12 cellular contexts compared by ENCODE assay signal in the genomic region with DNA sequence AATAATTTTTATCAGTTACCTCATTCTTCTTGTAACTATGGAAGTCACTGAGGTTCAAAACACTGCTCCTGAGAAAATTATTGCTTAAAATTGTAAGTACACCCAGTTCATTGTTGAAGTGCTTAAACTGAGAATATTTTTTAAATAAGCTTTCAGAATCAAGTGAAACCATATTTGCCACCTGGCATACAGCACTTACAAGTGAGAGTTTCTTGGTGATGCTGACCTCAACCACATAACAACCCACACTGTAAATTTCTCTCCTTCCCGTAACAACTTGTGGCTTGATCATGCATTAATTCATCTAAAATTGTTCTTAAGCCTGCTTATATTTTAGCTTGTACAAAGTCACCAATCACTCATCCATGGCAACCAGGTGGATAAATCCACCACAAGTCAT. TPM values are rescaled to one million over a fixed set of nuclear protein-coding genes. Genes with fewer than 3 reads are reported as not detected.
A peak's percentile ranks its signal among the peaks of the same experiment; 100 is the strongest.
DNase-seq lines count a peak whose midpoint lies in the region; ATAC-seq, FAIRE-seq and TF ChIP-seq lines count a peak whose summit lies in the region.
"Had no signal": no experiment of that assay in that cellular context is flagged by ENCODE, and none has a peak within 500 bp of the region (broad histone marks: within the 10 kb centered on the region; RNA-seq: fewer than 3 reads in every experiment).

No MANE protein-coding gene starts in this region.

- ATAC-seq in GM18868 (IDR thresholded peaks at IDR 0.05; ENCODE audit: unreplicated experiment) (peak; percentile 66), GM21786 (IDR thresholded peaks at IDR 0.05; ENCODE audit: unreplicated experiment) (peak; percentile 60), HG03378 (IDR thresholded peaks at IDR 0.05; ENCODE audit: unreplicated experiment) (peak; percentile 61)

- FAIRE-seq in D721Med (lab: Jason Lieb, UNC): no peak

- peak overlapping the region; percentile 49 to 79 (median 63) for H3K4me3 Mint-ChIP-seq in immature natural killer cell

- H3K27me3 Mint-ChIP-seq in immature natural killer cell (ENCODE audit: low read depth in 3 of 3): peaks cover 9 to 17% (median 16%) of the 10 kb centered on the region in 3 donors

- DNase-seq in immature natural killer cell (peak; percentile 46 to 55 (median 49)), MV-4-11 (lab: John Stamatoyannopoulos, UW) (no peak), NCI-H1105 (lab: John Stamatoyannopoulos, UW) (no peak), D721Med (ENCODE audit: insufficient read length, low spot score) (no peak), NCI-H345 treated with DMSO at 0.1 percent for 48 hours (lab: John Stamatoyannopoulos, UW; ENCODE audit: unreplicated experiment) (no peak)
- DNase-seq: activated naive CD4-positive, alpha-beta T cell treated with Interleukin-2 at 50 U/mL for 16 hours; effector memory CD4-positive, alpha-beta T cell; GDM1; NCI-H524 treated with DMSO at 0.1 percent for 48 hours had no signal

- TF ChIP-seq CTCF in D721Med (IDR thresholded peaks at IDR 0.05; ENCODE audit: insufficient read depth, missing control alignments): no peak

- H3K4me1 Mint-ChIP-seq in immature natural killer cell: peaks cover 42 to 49% of the 10 kb centered on the region in 2 donors

- no peaks in the 10 kb centered on the region for H3K9me3 Mint-ChIP-seq in immature natural killer cell

- H3K36me3 Mint-ChIP-seq in immature natural killer cell: peaks cover 0 to 8% (median 0%) of the 10 kb centered on the region in 3 donors

- peak overlapping the region in 4 of 6 donors; percentile 6 to 51 (median 24) for H3K27ac Mint-ChIP-seq in immature natural killer cell

RNA-seq across cellular contexts. Expression of a gene that starts 34.0 kb away (rescaled TPM):
- polyA plus RNA-seq in immature natural killer cell: 10 to 100 TPM in 2 of 3 donors, not detected in 1; 17.0 to 20.7 TPM

Comparison
In these comparisons a context has a peak if more than half of its experiments do, and no peak if none do; other contexts are left out.
1. DNase-seq: peak in immature natural killer cell (3 of 3); none in MV-4-11 (single experiment), NCI-H1105 (single experiment), D721Med (single experiment) and NCI-H345 treated with DMSO at 0.1 percent for 48 hours (single experiment).
2. Peak in every context shown above with its lines, with median percentiles within 50 percentile points of each other: ATAC-seq.